Comparison of ENCODE assay signal across 8 cellular contexts in genomic region chr1:161766102-161766981, GRCh38. TPM values are rescaled to one million over a fixed set of nuclear protein-coding genes. Genes with fewer than 3 reads are reported as not detected.
DNase-seq lines count a peak whose midpoint lies in the region; TF ChIP-seq lines count a peak whose summit lies in the region.

Gene ATF6, plus strand, starts transcription at chr1:161766320. Its CDS starts 41 bp downstream, at chr1:161766361.

- H3K9me2 ChIP-seq in DOHH2 (replicated peaks; ENCODE audit: control insufficient read depth, low read length), result no peaks in the 10 kb centered on the region

- peak within 1 kb of the TSS; percentile 98 for H3K4me3 Mint-ChIP-seq in neural crest cell

- DNase-seq in GOT3 (lab: John Stamatoyannopoulos, UW), result peak; percentile 72
- DNase-seq in M059J (ENCODE audit: low read depth), result peak; percentile 92
- peak; percentile 96 for DNase-seq in SHP77 treated with DMSO at 0.1 percent for 48 hours (lab: John Stamatoyannopoulos, UW)
- DNase-seq in activated effector memory CD4-positive, alpha-beta T cell treated with anti-CD3 and anti-CD28 coated beads, Interleukin-2, amount 50 U/mL, for 16 hours, result peak; percentile 90
- peak; percentile 97 for DNase-seq in fibroblast of villous mesenchyme (ENCODE audit: low read depth)
- peak; percentile 71 for DNase-seq in neural crest cell (ENCODE audit: low read depth, low spot score)
- DNase-seq in stomach, result peak; percentile 91

- intact Hi-C loops in stomach (cut with DNase I; ENCODE audit: low total_unique reads), result no loop called here

- H3K36me3 ChIP-seq in DOHH2 (ENCODE audit: control insufficient read depth, low read length) (peaks cover 7% of the 10 kb centered on the region), stomach (no peaks in the 10 kb centered on the region)

- H3K27me3 ChIP-seq in DOHH2 (ENCODE audit: control insufficient read depth, low read length) (no peaks in the 10 kb centered on the region; the same call in 1 of the 2 replicates), stomach (no peaks in the 10 kb centered on the region)

- no peaks in the 10 kb centered on the region for H3K27me3 Mint-ChIP-seq in neural crest cell (ENCODE audit: low read depth)

- peak within 1 kb of the TSS; percentile 82 for H3K4me2 ChIP-seq in DOHH2 (ENCODE audit: low read length)

- TF ChIP-seq CTCF in DOHH2 (IDR thresholded peaks at IDR 0.05; ENCODE audit: low read depth, low read length, poor library complexity, severe bottlenecking) (no peak), fibroblast of villous mesenchyme (IDR thresholded peaks at IDR 0.05; ENCODE audit: insufficient read depth, low read depth, low read length) (no peak), neural crest cell (conservative IDR thresholded peaks at IDR 0.05) (no peak), stomach (IDR thresholded peaks at IDR 0.05) (no peak)

- H3K4me1 Mint-ChIP-seq in neural crest cell, result peaks cover 22% of the 10 kb centered on the region

- H4K20me1 ChIP-seq in DOHH2 (ENCODE audit: control insufficient read depth, insufficient read depth, low read depth, low read length), result peaks cover 10% of the 10 kb centered on the region; the same call in 1 of the 2 replicates

- H3K9me3 Mint-ChIP-seq in neural crest cell, result no peaks in the 10 kb centered on the region

- peaks cover 53% of the 10 kb centered on the region for H3K79me2 ChIP-seq in DOHH2 (ENCODE audit: control insufficient read depth, low read length)

- peak within 1 kb of the TSS; percentile 96 for H3K27ac Mint-ChIP-seq in neural crest cell (ENCODE audit: unreplicated experiment)

- 0 to 1% (median 1%) methylated on average over 35 of the region's 35 CpGs for WGBS in stomach, 5 donors

- H3K4me1 ChIP-seq in DOHH2 (ENCODE audit: control insufficient read depth, low read length) (peaks cover 29% of the 10 kb centered on the region), stomach (peaks cover 21 to 63% (median 34%) of the 10 kb centered on the region in 4 donors)

- no peaks in the 10 kb centered on the region for H3K9me3 ChIP-seq in DOHH2 (ENCODE audit: control insufficient read depth, insufficient read depth, low read length)
- no peaks in the 10 kb centered on the region for H3K9me3 ChIP-seq in stomach

- peaks cover 25% of the 10 kb centered on the region for H3F3A ChIP-seq in DOHH2 (ENCODE audit: control insufficient read depth, insufficient read depth)

- peak within 1 kb of the TSS; percentile 82 for H3K27ac ChIP-seq in DOHH2 (ENCODE audit: low read depth, low read length)
- peak within 1 kb of the TSS; percentile 88 to 94 (median 92) for H3K27ac ChIP-seq in stomach

- peak within 1 kb of the TSS; percentile 100 for H3K4me3 ChIP-seq in DOHH2 (ENCODE audit: low read length)
- H3K4me3 ChIP-seq in fibroblast of villous mesenchyme (ENCODE audit: low read depth, low read length), result peak within 1 kb of the TSS; percentile 97
- peak within 1 kb of the TSS; percentile 75 to 95 (median 80) for H3K4me3 ChIP-seq in stomach

- peak in 1 of 4 donors; percentile 69 for TF ChIP-seq POLR2A in stomach (IDR thresholded peaks at IDR 0.05)

- no peaks in the 10 kb centered on the region for H3K36me3 Mint-ChIP-seq in neural crest cell (ENCODE audit: low read depth)

- TF ChIP-seq EP300 in stomach (IDR thresholded peaks at IDR 0.05), result peak; percentile 68

RNA-seq across cellular contexts. Expression of gene ATF6, which starts in this region (rescaled TPM):
- total RNA-seq in M059J (2014; rRNA removed; shearing (Covaris generic)), result 37.9 and 38.8 TPM in 2 replicates
- 22.9 and 32.8 TPM in 2 replicates for total RNA-seq in fibroblast of villous mesenchyme
- 17.8 and 18.5 TPM in 2 replicates for total RNA-seq in neural crest cell
- total RNA-seq in stomach, result 10 to 100 TPM in 4 of 5 donors, 1 to 10 TPM in 1; 5.5 to 54.3 (median 22.7) TPM
- polyA plus RNA-seq in stomach, result 1 to 10 TPM; 3.4 to 4.4 (median 3.6) TPM

Comparison
In these comparisons a context has a peak if more than half of its experiments do, and no peak if none do; other contexts are left out.
1. Peak in every context shown above with its lines: DNase-seq, H3K4me3 ChIP-seq and H3K27ac ChIP-seq.